In genomic region chr10:17655567-17656146, GRCh38 we compare ENCODE assay signal across 1 cellular context.
TF ChIP-seq lines count a peak whose summit lies in the region.

No MANE protein-coding gene starts in this region.

TF ChIP-seq in GM12878, 131 proteins besides CTCF, POLR2A, EP300 and RAD21 (continued from another document and continues in another):
- TF ChIP-seq, protein P1, sequence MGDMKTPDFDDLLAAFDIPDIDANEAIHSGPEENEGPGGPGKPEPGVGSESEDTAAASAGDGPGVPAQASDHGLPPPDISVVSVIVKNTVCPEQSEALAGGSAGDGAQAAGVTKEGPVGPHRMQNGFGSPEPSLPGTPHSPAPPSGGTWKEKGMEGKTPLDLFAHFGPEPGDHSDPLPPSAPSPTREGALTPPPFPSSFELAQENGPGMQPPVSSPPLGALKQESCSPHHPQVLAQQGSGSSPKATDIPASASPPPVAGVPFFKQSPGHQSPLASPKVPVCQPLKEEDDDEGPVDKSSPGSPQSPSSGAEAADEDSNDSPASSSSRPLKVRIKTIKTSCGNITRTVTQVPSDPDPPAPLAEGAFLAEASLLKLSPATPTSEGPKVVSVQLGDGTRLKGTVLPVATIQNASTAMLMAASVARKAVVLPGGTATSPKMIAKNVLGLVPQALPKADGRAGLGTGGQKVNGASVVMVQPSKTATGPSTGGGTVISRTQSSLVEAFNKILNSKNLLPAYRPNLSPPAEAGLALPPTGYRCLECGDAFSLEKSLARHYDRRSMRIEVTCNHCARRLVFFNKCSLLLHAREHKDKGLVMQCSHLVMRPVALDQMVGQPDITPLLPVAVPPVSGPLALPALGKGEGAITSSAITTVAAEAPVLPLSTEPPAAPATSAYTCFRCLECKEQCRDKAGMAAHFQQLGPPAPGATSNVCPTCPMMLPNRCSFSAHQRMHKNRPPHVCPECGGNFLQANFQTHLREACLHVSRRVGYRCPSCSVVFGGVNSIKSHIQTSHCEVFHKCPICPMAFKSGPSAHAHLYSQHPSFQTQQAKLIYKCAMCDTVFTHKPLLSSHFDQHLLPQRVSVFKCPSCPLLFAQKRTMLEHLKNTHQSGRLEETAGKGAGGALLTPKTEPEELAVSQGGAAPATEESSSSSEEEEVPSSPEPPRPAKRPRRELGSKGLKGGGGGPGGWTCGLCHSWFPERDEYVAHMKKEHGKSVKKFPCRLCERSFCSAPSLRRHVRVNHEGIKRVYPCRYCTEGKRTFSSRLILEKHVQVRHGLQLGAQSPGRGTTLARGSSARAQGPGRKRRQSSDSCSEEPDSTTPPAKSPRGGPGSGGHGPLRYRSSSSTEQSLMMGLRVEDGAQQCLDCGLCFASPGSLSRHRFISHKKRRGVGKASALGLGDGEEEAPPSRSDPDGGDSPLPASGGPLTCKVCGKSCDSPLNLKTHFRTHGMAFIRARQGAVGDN (IDR thresholded peaks at IDR 0.05), result no peak
- TF ChIP-seq ASH2L (IDR thresholded peaks at IDR 0.05; ENCODE audit: borderline replicate concordance, low read depth) (no peak), RFX5 (IDR thresholded peaks at IDR 0.05; ENCODE audit: low read depth, low read length) (no peak), BHLHE40 (IDR thresholded peaks at IDR 0.05; ENCODE audit: borderline replicate concordance in 1 of 2, low read depth in 2 of 2, low read length in 1 of 2) (no peak), MEF2B (IDR thresholded peaks at IDR 0.05; ENCODE audit: partially characterized antibody, poor library complexity, severe bottlenecking) (peak; percentile 30), ZBTB40 (IDR thresholded peaks at IDR 0.05; ENCODE audit: borderline replicate concordance) (no peak), MLLT1 (IDR thresholded peaks at IDR 0.05) (no peak), MTA2 (IDR thresholded peaks at IDR 0.05; ENCODE audit: low read depth) (peak; percentile 71; the same call in 1 of the 2 replicates), KLF5 (IDR thresholded peaks at IDR 0.05; ENCODE audit: partially characterized antibody) (no peak), HDAC2 (IDR thresholded peaks at IDR 0.05) (no peak), NR2C1 (IDR thresholded peaks at IDR 0.05) (no peak), ELK1 (IDR thresholded peaks at IDR 0.05; ENCODE audit: low read depth, low read length) (no peak), CREM (IDR thresholded peaks at IDR 0.05; ENCODE audit: low read depth) (peak; percentile 65; the same call in 1 of the 2 replicates), SRF (IDR thresholded peaks at IDR 0.05; ENCODE audit: low read depth in 2 of 2, low read length in 2 of 2) (no peak), CHD4 (IDR thresholded peaks at IDR 0.05) (no peak), POLR2AphosphoS5 (IDR thresholded peaks at IDR 0.05; ENCODE audit: low read length) (no peak), NFIC (IDR thresholded peaks at IDR 0.05; ENCODE audit: low read depth, low read length) (peak; percentile 86), PKNOX1 (IDR thresholded peaks at IDR 0.05) (no peak), ZZZ3 (IDR thresholded peaks at IDR 0.05; ENCODE audit: control insufficient read depth, insufficient read length, low read depth) (no peak), NBN (IDR thresholded peaks at IDR 0.05) (0 out of 2 replicates have a peak, but pooled peaks have one; percentile 18), NFXL1 (IDR thresholded peaks at IDR 0.05; ENCODE audit: borderline replicate concordance) (no peak), IKZF1 (conservative IDR thresholded peaks at IDR 0.05) (peak; percentile 46), ATF7 (IDR thresholded peaks at IDR 0.05; ENCODE audit: low read depth) (peak; percentile 63), ATF3 (IDR thresholded peaks at IDR 0.05; ENCODE audit: borderline replicate concordance, extremely low read depth, low read depth, low read length) (no peak), TCF7 (IDR thresholded peaks at IDR 0.05; ENCODE audit: borderline replicate concordance) (no peak), SP1 (IDR thresholded peaks at IDR 0.05; ENCODE audit: low read depth, low read length) (no peak), HSF1 (IDR thresholded peaks at IDR 0.05; ENCODE audit: low read depth, low read length) (no peak), SMC3 (IDR thresholded peaks at IDR 0.05; ENCODE audit: borderline replicate concordance, low read length) (no peak), RBBP5 (conservative IDR thresholded peaks at IDR 0.05) (no peak), EED (IDR thresholded peaks at IDR 0.05; ENCODE audit: low read depth) (peak; percentile 39), LARP7 (IDR thresholded peaks at IDR 0.05) (no peak), BCL11A (IDR thresholded peaks at IDR 0.05; ENCODE audit: low read depth, low read length) (peak; percentile 78; the same call in 1 of the 2 replicates), MTA3 (IDR thresholded peaks at IDR 0.05; ENCODE audit: borderline replicate concordance, low read length) (peak; percentile 59; the same call in 1 of the 2 replicates), PML (IDR thresholded peaks at IDR 0.05; ENCODE audit: low read length) (peak; percentile 64; the same call in 1 of the 2 replicates), HDAC6 (IDR thresholded peaks at IDR 0.05; ENCODE audit: unreplicated experiment) (no peak), ZSCAN29 (IDR thresholded peaks at IDR 0.05) (no peak), NFYA (IDR thresholded peaks at IDR 0.05; ENCODE audit: borderline replicate concordance, low read depth, low read length) (no peak)
- TF ChIP-seq, protein P2, sequence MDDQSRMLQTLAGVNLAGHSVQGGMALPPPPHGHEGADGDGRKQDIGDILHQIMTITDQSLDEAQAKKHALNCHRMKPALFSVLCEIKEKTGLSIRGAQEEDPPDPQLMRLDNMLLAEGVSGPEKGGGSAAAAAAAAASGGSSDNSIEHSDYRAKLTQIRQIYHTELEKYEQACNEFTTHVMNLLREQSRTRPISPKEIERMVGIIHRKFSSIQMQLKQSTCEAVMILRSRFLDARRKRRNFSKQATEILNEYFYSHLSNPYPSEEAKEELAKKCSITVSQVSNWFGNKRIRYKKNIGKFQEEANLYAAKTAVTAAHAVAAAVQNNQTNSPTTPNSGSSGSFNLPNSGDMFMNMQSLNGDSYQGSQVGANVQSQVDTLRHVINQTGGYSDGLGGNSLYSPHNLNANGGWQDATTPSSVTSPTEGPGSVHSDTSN (IDR thresholded peaks at IDR 0.05; ENCODE audit: insufficient replicate concordance, low read depth, low read length), result no peak
- TF ChIP-seq, protein P3, sequence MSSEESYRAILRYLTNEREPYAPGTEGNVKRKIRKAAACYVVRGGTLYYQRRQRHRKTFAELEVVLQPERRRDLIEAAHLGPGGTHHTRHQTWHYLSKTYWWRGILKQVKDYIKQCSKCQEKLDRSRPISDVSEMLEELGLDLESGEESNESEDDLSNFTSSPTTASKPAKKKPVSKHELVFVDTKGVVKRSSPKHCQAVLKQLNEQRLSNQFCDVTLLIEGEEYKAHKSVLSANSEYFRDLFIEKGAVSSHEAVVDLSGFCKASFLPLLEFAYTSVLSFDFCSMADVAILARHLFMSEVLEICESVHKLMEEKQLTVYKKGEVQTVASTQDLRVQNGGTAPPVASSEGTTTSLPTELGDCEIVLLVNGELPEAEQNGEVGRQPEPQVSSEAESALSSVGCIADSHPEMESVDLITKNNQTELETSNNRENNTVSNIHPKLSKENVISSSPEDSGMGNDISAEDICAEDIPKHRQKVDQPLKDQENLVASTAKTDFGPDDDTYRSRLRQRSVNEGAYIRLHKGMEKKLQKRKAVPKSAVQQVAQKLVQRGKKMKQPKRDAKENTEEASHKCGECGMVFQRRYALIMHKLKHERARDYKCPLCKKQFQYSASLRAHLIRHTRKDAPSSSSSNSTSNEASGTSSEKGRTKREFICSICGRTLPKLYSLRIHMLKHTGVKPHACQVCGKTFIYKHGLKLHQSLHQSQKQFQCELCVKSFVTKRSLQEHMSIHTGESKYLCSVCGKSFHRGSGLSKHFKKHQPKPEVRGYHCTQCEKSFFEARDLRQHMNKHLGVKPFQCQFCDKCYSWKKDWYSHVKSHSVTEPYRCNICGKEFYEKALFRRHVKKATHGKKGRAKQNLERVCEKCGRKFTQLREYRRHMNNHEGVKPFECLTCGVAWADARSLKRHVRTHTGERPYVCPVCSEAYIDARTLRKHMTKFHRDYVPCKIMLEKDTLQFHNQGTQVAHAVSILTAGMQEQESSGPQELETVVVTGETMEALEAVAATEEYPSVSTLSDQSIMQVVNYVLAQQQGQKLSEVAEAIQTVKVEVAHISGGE (CRISPR knock-in tag; IDR thresholded peaks at IDR 0.05), result no peak
- TF ChIP-seq, protein P4, sequence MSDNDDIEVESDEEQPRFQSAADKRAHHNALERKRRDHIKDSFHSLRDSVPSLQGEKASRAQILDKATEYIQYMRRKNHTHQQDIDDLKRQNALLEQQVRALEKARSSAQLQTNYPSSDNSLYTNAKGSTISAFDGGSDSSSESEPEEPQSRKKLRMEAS (IDR thresholded peaks at IDR 0.05; ENCODE audit: low read depth, low read length), result no peak
- TF ChIP-seq, protein P5, sequence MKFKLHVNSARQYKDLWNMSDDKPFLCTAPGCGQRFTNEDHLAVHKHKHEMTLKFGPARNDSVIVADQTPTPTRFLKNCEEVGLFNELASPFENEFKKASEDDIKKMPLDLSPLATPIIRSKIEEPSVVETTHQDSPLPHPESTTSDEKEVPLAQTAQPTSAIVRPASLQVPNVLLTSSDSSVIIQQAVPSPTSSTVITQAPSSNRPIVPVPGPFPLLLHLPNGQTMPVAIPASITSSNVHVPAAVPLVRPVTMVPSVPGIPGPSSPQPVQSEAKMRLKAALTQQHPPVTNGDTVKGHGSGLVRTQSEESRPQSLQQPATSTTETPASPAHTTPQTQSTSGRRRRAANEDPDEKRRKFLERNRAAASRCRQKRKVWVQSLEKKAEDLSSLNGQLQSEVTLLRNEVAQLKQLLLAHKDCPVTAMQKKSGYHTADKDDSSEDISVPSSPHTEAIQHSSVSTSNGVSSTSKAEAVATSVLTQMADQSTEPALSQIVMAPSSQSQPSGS (IDR thresholded peaks at IDR 0.05; ENCODE audit: low read length), result peak; percentile 75
